In genomic region chr13:106372199-106373160, GRCh38 we compare ENCODE assay signal across 9 cellular contexts.
A peak's percentile ranks its signal among the peaks of the same experiment; 100 is the strongest.
DNase-seq lines count a peak whose midpoint lies in the region; ATAC-seq and TF ChIP-seq lines count a peak whose summit lies in the region.
"Had no signal": no experiment of that assay in that cellular context is flagged by ENCODE, and none has a peak within 500 bp of the region (broad histone marks: within the 10 kb centered on the region; RNA-seq: fewer than 3 reads in every experiment).

No MANE protein-coding gene starts in this region.

- TF ChIP-seq CTCF in omental fat pad (IDR thresholded peaks at IDR 0.05) = no peak

- ATAC-seq in GM21529 (IDR thresholded peaks at IDR 0.05; ENCODE audit: unreplicated experiment) (peak; percentile 34), HG03571 (IDR thresholded peaks at IDR 0.05; ENCODE audit: unreplicated experiment) (peak; percentile 46), GM18873 (IDR thresholded peaks at IDR 0.05; ENCODE audit: low FRiP score, unreplicated experiment) (no peak), HG02973 (IDR thresholded peaks at IDR 0.05; ENCODE audit: unreplicated experiment) (no peak), omental fat pad (ENCODE audit: low FRiP score) (no peak)
- ATAC-seq: activated CD4-positive, alpha-beta T cell treated with anti-CD3 and anti-CD28 coated beads for 36 hours had no signal

- DNase-seq in EL (peak; percentile 69), fibroblast of peridontal ligament (ENCODE audit: extremely low read depth) (peak; percentile 63), NCI-H128 (lab: John Stamatoyannopoulos, UW; ENCODE audit: unreplicated experiment) (no peak), omental fat pad (ENCODE audit: low spot score) (no peak)
- DNase-seq: activated CD4-positive, alpha-beta T cell treated with anti-CD3 and anti-CD28 coated beads for 36 hours had no signal

Comparison
In these comparisons a context has a peak if more than half of its experiments do, and no peak if none do; other contexts are left out.
1. DNase-seq: peak in EL (single experiment) and fibroblast of peridontal ligament (single experiment); none in NCI-H128 (single experiment) and omental fat pad (single experiment).
2. ATAC-seq: peak in GM21529 (single experiment) and HG03571 (single experiment); none in GM18873 (single experiment), HG02973 (single experiment) and omental fat pad (single experiment).